In genomic region chr10:12489806-12490205, GRCh38 we compare ENCODE assay signal across 19 cellular contexts.
DNase-seq lines count a peak whose midpoint lies in the region; ATAC-seq, FAIRE-seq and TF ChIP-seq lines count a peak whose summit lies in the region.
"Had no signal": no experiment of that assay in that cellular context is flagged by ENCODE, and none has a peak within 500 bp of the region (broad histone marks: within the 10 kb centered on the region; RNA-seq: fewer than 3 reads in every experiment).

No MANE protein-coding gene starts in this region.

- H3K27ac Mint-ChIP-seq in nephron progenitor cell: peak overlapping the region; percentile 93
- peak overlapping the region; percentile 15 for H3K27ac Mint-ChIP-seq in type B pancreatic cell

- no peaks in the 10 kb centered on the region for H3K79me2 ChIP-seq in HepG2 (ENCODE audit: insufficient read depth, low read length)
- H3K79me2 ChIP-seq in hepatocyte: no peaks in the 10 kb centered on the region

- WGBS in HepG2 (ENCODE audit: low lambda C conversion rate): 51% methylated on average over 7 of the region's 13 CpGs
- 60% methylated on average over 1 of the region's 13 CpGs for WGBS in right lobe of liver (ENCODE audit: insufficient coverage, low coverage, low lambda C conversion rate, missing lambda C conversion rate)
- 42% methylated on average over 13 of the region's 13 CpGs for WGBS in hepatocyte (ENCODE audit: low lambda C conversion rate, missing lambda C conversion rate)
- 49 to 67% (median 55%) methylated on average over 3 to 13 of the region's 13 CpGs for WGBS in stomach, 5 donors

- no peak for TF ChIP-seq RAD21 in HepG2 (CRISPR knock-in tag; IDR thresholded peaks at IDR 0.05)

- DNase-seq in HepG2 (ENCODE audit: low spot score): no peak
- DNase-seq in right lobe of liver: no peak
- no peak for DNase-seq in hepatocyte (ENCODE audit: low spot score)
- DNase-seq in nephron progenitor cell: no peak
- no peak for DNase-seq in type B pancreatic cell (ENCODE audit: extremely low spot score, unreplicated experiment)
- DNase-seq in NCI-H345 (lab: John Stamatoyannopoulos, UW): no peak
- no peak for DNase-seq in frontal cortex (ENCODE audit: low spot score in 2 of 2)
- no peak for DNase-seq in stomach
- DNase-seq: Calu3, MG63, NCI-H1105, NCI-H1694 treated with DMSO at 0.1 percent for 48 hours, NCI-H446 treated with DMSO at 0.1 percent for 48 hours, NCI-H748 treated with DMSO at 0.1 percent for 48 hours, SHP77 had no signal

- H3K4me3 ChIP-seq in HepG2 (replicated peaks in 1 of 3; ENCODE audit: insufficient read depth in 1 of 3, low read depth in 2 of 3, low read length in 3 of 3) (no peak overlapping the region), right lobe of liver (no peak overlapping the region), hepatocyte (no peak overlapping the region), stomach (no peak overlapping the region)
- H3K4me3 ChIP-seq: A549, GM12878, MG63 had no signal

- in situ Hi-C loops in HepG2 (cut with HindIII; ENCODE audit: extremely low pct_ligation_motif_present, low pct_unique_long_range_greater_than_20kb): no loop called here

- intact Hi-C loops in HepG2 (cut with micrococcal nuclease; ENCODE audit: unreplicated experiment) (no loop called here), right lobe of liver (cut with DNase I) (no loop called here), stomach (cut with DNase I; ENCODE audit: low total_unique reads) (no loop called here)

- FAIRE-seq in HepG2 (lab: Jason Lieb, UNC) (no peak), frontal cortex (lab: Jason Lieb, UNC) (no peak)
- FAIRE-seq: A549, GM12878 had no signal

- CTCF ChIA-PET in HepG2 (lab: Yijun Ruan, JAX; ENCODE audit: low intra/inter-chr PET ratio, low total read pairs): no interaction called here

- H3K4me2 ChIP-seq in HepG2 (ENCODE audit: low read depth, low read length) (no peak overlapping the region), hepatocyte (peak overlapping the region; percentile 48)
- H3K4me2 ChIP-seq: A549, KMS-11 had no signal

- no peaks in the 10 kb centered on the region for H3K4me1 ChIP-seq in HepG2 (ENCODE audit: insufficient read depth, low read length)
- peaks cover 0 to 23% (median 2%) of the 10 kb centered on the region in 4 donors for H3K4me1 ChIP-seq in right lobe of liver
- H3K4me1 ChIP-seq in hepatocyte (ENCODE audit: insufficient read depth): peaks cover 7% of the 10 kb centered on the region
- H3K4me1 ChIP-seq in stomach: peaks cover 0 to 18% (median 10%) of the 10 kb centered on the region in 4 donors

- H3K9me3 ChIP-seq in HepG2 (ENCODE audit: low read length) (no peaks in the 10 kb centered on the region), right lobe of liver (no peaks in the 10 kb centered on the region), hepatocyte (ENCODE audit: low read depth) (no peaks in the 10 kb centered on the region), stomach (no peaks in the 10 kb centered on the region)
- H3K9me3 ChIP-seq: A549, MG63 had no signal

- TF ChIP-seq POLR2A in HepG2 (IDR thresholded peaks at IDR 0.05; ENCODE audit: insufficient read depth in 1 of 2, low read depth in 2 of 2, low read length in 2 of 2) (no peak), right lobe of liver (IDR thresholded peaks at IDR 0.05) (no peak), stomach (IDR thresholded peaks at IDR 0.05) (no peak)

- TF ChIP-seq EP300 in HepG2 (IDR thresholded peaks at IDR 0.05; ENCODE audit: low read depth in 2 of 2, low read length in 2 of 2) (no peak), HepG2 (CRISPR knock-in tag; IDR thresholded peaks at IDR 0.05; ENCODE audit: borderline replicate concordance) (no peak), stomach (IDR thresholded peaks at IDR 0.05) (no peak)

- no TSS peak for BruUV-seq in HepG2 (replicated peaks; lab: Mats Ljungman, UMichigan)

- H4K20me1 ChIP-seq in HepG2 (ENCODE audit: insufficient read depth, low read length): no peaks in the 10 kb centered on the region
- H4K20me1 ChIP-seq in hepatocyte (ENCODE audit: insufficient read depth, poor library complexity, severe bottlenecking): no peaks in the 10 kb centered on the region

- POLR2A ChIA-PET in HepG2 (lab: Yijun Ruan, JAX): no interaction called here

- H3K27ac ChIP-seq in HepG2 (ENCODE audit: extremely low read length, insufficient read depth, low read length) (no peak overlapping the region), right lobe of liver (no peak overlapping the region), hepatocyte (no peak overlapping the region), stomach (no peak overlapping the region)
- H3K27ac ChIP-seq: A549, KMS-11 had no signal

- ATAC-seq in HepG2 (peak; percentile 25; the same call in 1 of the 3 replicates), right lobe of liver (no peak)
- ATAC-seq: GM12878 had no signal

- H2AFZ ChIP-seq in HepG2 (ENCODE audit: low read length) (no peak overlapping the region), hepatocyte (no peak overlapping the region)

- peaks cover 3% of the 10 kb centered on the region for H3K9me3 Mint-ChIP-seq in nephron progenitor cell
- no peaks in the 10 kb centered on the region for H3K9me3 Mint-ChIP-seq in type B pancreatic cell

- H3K4me3 Mint-ChIP-seq in nephron progenitor cell: no peak overlapping the region
- H3K4me3 Mint-ChIP-seq in type B pancreatic cell: peak overlapping the region; percentile 12
- H3K4me3 Mint-ChIP-seq: CD14-positive monocyte had no signal

- H3K36me3 Mint-ChIP-seq in nephron progenitor cell (ENCODE audit: low read depth): no peaks in the 10 kb centered on the region
- H3K36me3 Mint-ChIP-seq in type B pancreatic cell: no peaks in the 10 kb centered on the region
- H3K36me3 Mint-ChIP-seq: CD14-positive monocyte had no signal

- H3K27me3 Mint-ChIP-seq in nephron progenitor cell (ENCODE audit: low read depth, poor library complexity): peaks cover 7% of the 10 kb centered on the region
- H3K27me3 Mint-ChIP-seq in type B pancreatic cell: no peaks in the 10 kb centered on the region

- H3K4me1 Mint-ChIP-seq in nephron progenitor cell: peaks cover 17% of the 10 kb centered on the region
- H3K4me1 Mint-ChIP-seq in type B pancreatic cell (ENCODE audit: unreplicated experiment): peaks cover 20% of the 10 kb centered on the region

- TF ChIP-seq CTCF in HepG2 (CRISPR knock-in tag; IDR thresholded peaks at IDR 0.05): no peak
- no peak for TF ChIP-seq CTCF in right lobe of liver (IDR thresholded peaks at IDR 0.05)
- no peak for TF ChIP-seq CTCF in hepatocyte (IDR thresholded peaks at IDR 0.05; ENCODE audit: poor library complexity)
- no peak for TF ChIP-seq CTCF in nephron progenitor cell (IDR thresholded peaks at IDR 0.05)
- TF ChIP-seq CTCF in type B pancreatic cell (conservative IDR thresholded peaks at IDR 0.05): no peak
- no peak for TF ChIP-seq CTCF in stomach (IDR thresholded peaks at IDR 0.05)

- no peaks in the 10 kb centered on the region for H3K9me2 ChIP-seq in hepatocyte (replicated peaks; ENCODE audit: insufficient read depth)

- no peak overlapping the region for H3K9ac ChIP-seq in HepG2 (ENCODE audit: insufficient read depth, low read depth, low read length)
- H3K9ac ChIP-seq: KMS-11 had no signal

- H3K27me3 ChIP-seq in HepG2 (ENCODE audit: control insufficient read depth in 1 of 2, insufficient read depth in 2 of 2, low read length in 2 of 2): no peaks in the 10 kb centered on the region; a peak in 1 of 5 replicates
- H3K27me3 ChIP-seq in right lobe of liver: no peaks in the 10 kb centered on the region
- H3K27me3 ChIP-seq in hepatocyte: no peaks in the 10 kb centered on the region
- no peaks in the 10 kb centered on the region for H3K27me3 ChIP-seq in stomach
- H3K27me3 ChIP-seq: MG63 had no signal

- H3K36me3 ChIP-seq in HepG2 (replicated peaks in 1 of 2; ENCODE audit: control insufficient read depth in 1 of 2, insufficient read depth in 2 of 2, low read length in 2 of 2) (no peaks in the 10 kb centered on the region), right lobe of liver (no peaks in the 10 kb centered on the region), hepatocyte (replicated peaks; ENCODE audit: insufficient read depth, low read depth) (no peaks in the 10 kb centered on the region), stomach (no peaks in the 10 kb centered on the region)
- H3K36me3 ChIP-seq: MG63 had no signal

TF ChIP-seq in HepG2, 621 proteins besides CTCF, POLR2A, EP300 and RAD21 (continues in another document):
- no peak for TF ChIP-seq ISL2 (CRISPR knock-in tag; IDR thresholded peaks at IDR 0.05)
- TF ChIP-seq, protein P1, sequence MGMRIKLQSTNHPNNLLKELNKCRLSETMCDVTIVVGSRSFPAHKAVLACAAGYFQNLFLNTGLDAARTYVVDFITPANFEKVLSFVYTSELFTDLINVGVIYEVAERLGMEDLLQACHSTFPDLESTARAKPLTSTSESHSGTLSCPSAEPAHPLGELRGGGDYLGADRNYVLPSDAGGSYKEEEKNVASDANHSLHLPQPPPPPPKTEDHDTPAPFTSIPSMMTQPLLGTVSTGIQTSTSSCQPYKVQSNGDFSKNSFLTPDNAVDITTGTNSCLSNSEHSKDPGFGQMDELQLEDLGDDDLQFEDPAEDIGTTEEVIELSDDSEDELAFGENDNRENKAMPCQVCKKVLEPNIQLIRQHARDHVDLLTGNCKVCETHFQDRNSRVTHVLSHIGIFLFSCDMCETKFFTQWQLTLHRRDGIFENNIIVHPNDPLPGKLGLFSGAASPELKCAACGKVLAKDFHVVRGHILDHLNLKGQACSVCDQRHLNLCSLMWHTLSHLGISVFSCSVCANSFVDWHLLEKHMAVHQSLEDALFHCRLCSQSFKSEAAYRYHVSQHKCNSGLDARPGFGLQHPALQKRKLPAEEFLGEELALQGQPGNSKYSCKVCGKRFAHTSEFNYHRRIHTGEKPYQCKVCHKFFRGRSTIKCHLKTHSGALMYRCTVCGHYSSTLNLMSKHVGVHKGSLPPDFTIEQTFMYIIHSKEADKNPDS (CRISPR knock-in tag; IDR thresholded peaks at IDR 0.05): no peak
- TF ChIP-seq ZNF451 (CRISPR knock-in tag; IDR thresholded peaks at IDR 0.05): no peak
- no peak for TF ChIP-seq ZNF564 (CRISPR knock-in tag; IDR thresholded peaks at IDR 0.05)
- no peak for TF ChIP-seq TGIF2 (CRISPR knock-in tag; IDR thresholded peaks at IDR 0.05)
- TF ChIP-seq CEBPB (IDR thresholded peaks at IDR 0.05; ENCODE audit: borderline replicate concordance, low read depth, low read length): no peak
